Comparison of ENCODE assay signal across 16 cellular contexts in the genomic region with DNA sequence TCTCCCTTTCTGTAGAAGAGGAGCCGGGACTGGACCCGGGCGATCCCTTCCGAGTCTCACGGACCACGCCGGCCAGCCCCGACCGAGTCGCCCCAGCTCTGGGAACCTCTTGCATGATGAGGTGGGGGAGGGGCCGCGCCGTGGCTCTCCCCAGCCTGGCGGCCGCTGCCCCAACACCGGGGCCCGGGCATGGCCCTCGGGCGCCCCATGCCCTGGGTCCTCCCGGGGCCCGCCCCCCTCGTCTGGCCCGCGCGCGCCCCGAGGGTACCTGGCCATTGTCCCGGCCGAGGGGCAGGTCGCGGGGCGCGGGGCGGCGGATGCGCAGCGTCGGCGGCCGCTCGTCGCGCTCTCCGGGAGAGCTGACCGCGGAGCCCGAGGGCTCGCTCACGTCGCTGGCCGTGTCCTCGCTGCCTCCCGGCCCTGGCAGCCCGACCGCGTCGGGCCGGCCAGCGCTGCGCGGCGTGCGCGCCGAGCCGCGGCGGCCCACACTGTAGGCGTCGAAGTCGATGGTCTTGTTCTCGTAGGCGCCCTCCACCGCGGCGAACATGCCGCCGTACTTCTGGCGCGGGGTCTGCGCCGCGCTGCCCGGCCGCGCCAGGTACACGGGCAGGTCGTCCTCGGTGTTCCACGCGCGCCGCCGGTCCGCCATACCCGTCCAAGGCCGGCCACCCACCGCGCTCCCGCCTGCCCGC. TPM values are rescaled to one million over a fixed set of nuclear protein-coding genes. Genes with fewer than 3 reads are reported as not detected.
DNase-seq lines count a peak whose midpoint lies in the region; ATAC-seq and TF ChIP-seq lines count a peak whose summit lies in the region.
"Had no signal": no experiment of that assay in that cellular context is flagged by ENCODE, and none has a peak within 500 bp of the region (broad histone marks: within the 10 kb centered on the region; RNA-seq: fewer than 3 reads in every experiment).

No MANE protein-coding gene starts in this region.

- H3T11ph ChIP-seq in H9 (ENCODE audit: low read length) = no peak overlapping the region

- H3K9me3 ChIP-seq in H9 (ENCODE audit: control insufficient read depth, low read depth, low read length) = no peaks in the 10 kb centered on the region
- H3K9me3 ChIP-seq in endocrine pancreas (ENCODE audit: control insufficient read depth, low read length) = no peaks in the 10 kb centered on the region
- no peaks in the 10 kb centered on the region for H3K9me3 ChIP-seq in neural progenitor cell (ENCODE audit: low read depth)

- H3K9ac ChIP-seq in H9 (ENCODE audit: extremely low read depth, insufficient read length, low read length) (no peak overlapping the region), endocrine pancreas (ENCODE audit: control insufficient read depth, insufficient read depth, low read length) (peak overlapping the region; percentile 65), neural progenitor cell (no peak overlapping the region)

- H3K27me3 ChIP-seq in H9 (ENCODE audit: insufficient read depth, low read length) (peaks cover 18% of the 10 kb centered on the region; the same call in 1 of the 2 replicates), endocrine pancreas (ENCODE audit: control insufficient read depth, insufficient read depth, low read length) (no peaks in the 10 kb centered on the region), neural progenitor cell (peaks cover 89% of the 10 kb centered on the region)

- H3K14ac ChIP-seq in H9 (ENCODE audit: insufficient read depth, low read length) = no peak overlapping the region; the same call in 1 of the 2 replicates

- no peak overlapping the region for H2BK12ac ChIP-seq in H9 (ENCODE audit: insufficient read length, low read depth, low read length)

- no peak for ATAC-seq in HG03354 (IDR thresholded peaks at IDR 0.05; ENCODE audit: poor library complexity, severe bottlenecking, unreplicated experiment)
- no peak for ATAC-seq in GM19452 (IDR thresholded peaks at IDR 0.05; ENCODE audit: unreplicated experiment)
- ATAC-seq: effector memory CD8-positive, alpha-beta T cell; K562; T-cell had no signal

- H3K23me2 ChIP-seq in H9 (ENCODE audit: insufficient read length, low read depth, low read length, poor library complexity, severe bottlenecking) = peaks cover 15% of the 10 kb centered on the region

- no peak overlapping the region for H2BK20ac ChIP-seq in H9 (ENCODE audit: low read depth, low read length, poor library complexity, severe bottlenecking)

- no peak overlapping the region for H2BK120ac ChIP-seq in H9 (ENCODE audit: low read depth, low read length, poor library complexity, severe bottlenecking)

- H2BK15ac ChIP-seq in H9 (ENCODE audit: low read depth, low read length) = no peak overlapping the region

- H3K56ac ChIP-seq in H9 (ENCODE audit: insufficient read length, low read depth, low read length) = no peak overlapping the region

- H3K36me3 ChIP-seq in endocrine pancreas (ENCODE audit: control insufficient read depth, insufficient read depth, low read length) (no peaks in the 10 kb centered on the region), neural progenitor cell (no peaks in the 10 kb centered on the region)
- H3K36me3 ChIP-seq: tibial nerve had no signal

- H3K4me1 Mint-ChIP-seq in H9 (peaks cover 31 to 52% of the 10 kb centered on the region in 2 experiments), neural progenitor cell (peaks cover 20% of the 10 kb centered on the region)
- H3K4me1 Mint-ChIP-seq: CD14-positive monocyte had no signal

- no peak overlapping the region for H3K27ac ChIP-seq in H9 (ENCODE audit: insufficient read length, low read depth, low read length)
- H3K27ac ChIP-seq in neural progenitor cell = no peak overlapping the region
- H3K27ac ChIP-seq: foreskin keratinocyte, tibial nerve had no signal

- H3K23ac ChIP-seq in H9 (ENCODE audit: insufficient read length, low read depth, low read length) = no peak overlapping the region

- H4K20me1 ChIP-seq in H9 (ENCODE audit: control insufficient read depth, insufficient read depth, insufficient read length) = no peaks in the 10 kb centered on the region
- peaks cover 29% of the 10 kb centered on the region for H4K20me1 ChIP-seq in neural progenitor cell (ENCODE audit: low read depth)

- H4K8ac ChIP-seq in H9 (replicated peaks; ENCODE audit: insufficient read length, low read depth, low read length) = no peak overlapping the region

- H3K4ac ChIP-seq in H9 (ENCODE audit: low read depth, low read length) = no peak overlapping the region

- no peak overlapping the region for H4K5ac ChIP-seq in H9 (ENCODE audit: insufficient read length, low read depth, low read length)

- no CpG with 5 or more reads among the region's 101 CpGs for WGBS in H9 (ENCODE audit: extremely low coverage, insufficient read length, low lambda C conversion rate)

- H3K27me3 Mint-ChIP-seq in H9 (ENCODE audit: low read depth) (peaks cover 80% of the 10 kb centered on the region), neural progenitor cell (ENCODE audit: insufficient read depth, low read depth) (peaks cover 42% of the 10 kb centered on the region)

- H3K27ac Mint-ChIP-seq in H9 = no peak overlapping the region
- no peak overlapping the region for H3K27ac Mint-ChIP-seq in neural progenitor cell
- H3K27ac Mint-ChIP-seq: activated naive CD4-positive, alpha-beta T cell treated with anti-CD3 and anti-CD28 coated beads for 36 hours; CD14-positive monocyte; effector memory CD8-positive, alpha-beta T cell; T-cell had no signal

- DNase-seq in Daoy (ENCODE audit: low read depth) (peak; percentile 22), H9 (no peak), neural progenitor cell (ENCODE audit: low spot score) (peak; percentile 34)
- no peak for DNase-seq in effector CD4-positive, alpha-beta T cell
- DNase-seq: activated CD4-positive, alpha-beta T cell treated with anti-CD3 and anti-CD28 coated beads for 1 hour; activated CD8-positive, alpha-beta memory T cell treated with anti-CD3 and anti-CD28 coated beads, Interleukin-2, amount 50 U/mL, for 4 hours; activated naive CD4-positive, alpha-beta T cell treated with anti-CD3 and anti-CD28 coated beads for 36 hours; effector memory CD8-positive, alpha-beta T cell; foreskin keratinocyte; T-cell had no signal

- H3K79me2 ChIP-seq in H9 (ENCODE audit: insufficient read depth, low read length) (no peaks in the 10 kb centered on the region), neural progenitor cell (ENCODE audit: low read depth) (peaks cover 8% of the 10 kb centered on the region)

- H3K9me3 Mint-ChIP-seq in H9 (peaks cover 5 to 15% of the 10 kb centered on the region in 2 experiments), neural progenitor cell (peaks cover 4% of the 10 kb centered on the region)

- no peak overlapping the region for H4K91ac ChIP-seq in H9 (ENCODE audit: insufficient read length, low read depth, low read length)

- H3F3A ChIP-seq in neural progenitor cell (ENCODE audit: low read depth) = peaks cover 26% of the 10 kb centered on the region

- H3K36me3 Mint-ChIP-seq in H9 (ENCODE audit: insufficient read depth in 1 of 3, low read depth in 3 of 3) (peaks cover 0 to 9% (median 3%) of the 10 kb centered on the region in 3 experiments; a peak in 4 of 7 replicates), neural progenitor cell (no peaks in the 10 kb centered on the region)
- H3K36me3 Mint-ChIP-seq: CD14-positive monocyte, T-cell had no signal

- H2AFZ ChIP-seq in H9 (ENCODE audit: low read length) (no peak overlapping the region), neural progenitor cell (replicated peaks) (peak overlapping the region; percentile 38)

- peaks cover 2% of the 10 kb centered on the region; the same call in 1 of the 2 replicates for H3K4me1 ChIP-seq in H9 (ENCODE audit: insufficient read depth, low read length)
- H3K4me1 ChIP-seq in endocrine pancreas (ENCODE audit: control insufficient read depth, insufficient read depth, low read length) = no peaks in the 10 kb centered on the region
- H3K4me1 ChIP-seq in neural progenitor cell = peaks cover 20% of the 10 kb centered on the region
- H3K4me1 ChIP-seq: foreskin keratinocyte had no signal

- peak overlapping the region; percentile 40 for H3K4me3 ChIP-seq in endocrine pancreas (ENCODE audit: control insufficient read depth, insufficient read depth, low read length)
- peak overlapping the region; percentile 40 for H3K4me3 ChIP-seq in neural progenitor cell
- H3K4me3 ChIP-seq: K562, tibial nerve had no signal

- no peaks in the 10 kb centered on the region for H3K79me1 ChIP-seq in H9 (ENCODE audit: insufficient read depth, low read depth, low read length, poor library complexity, severe bottlenecking)

- peak overlapping the region; percentile 68 to 84 for H3K4me3 Mint-ChIP-seq in H9
- H3K4me3 Mint-ChIP-seq in neural progenitor cell = peak overlapping the region; percentile 81
- H3K4me3 Mint-ChIP-seq: activated naive CD4-positive, alpha-beta T cell treated with anti-CD3 and anti-CD28 coated beads for 36 hours; effector memory CD8-positive, alpha-beta T cell; T-cell had no signal

- TF ChIP-seq CTCF in H9 (conservative IDR thresholded peaks at IDR 0.05) (no peak), neural progenitor cell (IDR thresholded peaks at IDR 0.05) (no peak)

- H3K18ac ChIP-seq in H9 (ENCODE audit: insufficient read length, low read depth, low read length) = no peak overlapping the region

- H2BK5ac ChIP-seq in H9 (ENCODE audit: insufficient read length, low read length) = no peak overlapping the region

- H2AK5ac ChIP-seq in H9 (ENCODE audit: insufficient read length, low read length) = no peak overlapping the region

- H3K4me2 ChIP-seq in H9 (ENCODE audit: insufficient read depth, insufficient read length, low read length) (peak overlapping the region; percentile 82), neural progenitor cell (peak overlapping the region; percentile 72)

RNA-seq across cellular contexts. Expression of gene CRMP1, which starts 0.4 kb away (rescaled TPM):
- total RNA-seq in Daoy (2014; rRNA removed; shearing (Covaris generic)) = 14.1 and 17.1 TPM in 2 replicates
- total RNA-seq in H9 (2021) (71.6 and 73.1 TPM in 2 replicates), neural progenitor cell (ENCODE audit: low replicate concordance) (91.4 and 140 TPM in 2 replicates)
- total RNA-seq: activated naive CD4-positive, alpha-beta T cell treated with anti-CD3 and anti-CD28 coated beads for 36 hours; foreskin keratinocyte had no signal

Comparison
In these comparisons a context has a peak if more than half of its experiments do, and no peak if none do; other contexts are left out.
1. DNase-seq: peak in Daoy (single experiment) and neural progenitor cell (single experiment); none in H9 (single experiment) and effector CD4-positive, alpha-beta T cell (single experiment).